ENCODE assay signal across 20 cellular contexts in the genomic region with DNA sequence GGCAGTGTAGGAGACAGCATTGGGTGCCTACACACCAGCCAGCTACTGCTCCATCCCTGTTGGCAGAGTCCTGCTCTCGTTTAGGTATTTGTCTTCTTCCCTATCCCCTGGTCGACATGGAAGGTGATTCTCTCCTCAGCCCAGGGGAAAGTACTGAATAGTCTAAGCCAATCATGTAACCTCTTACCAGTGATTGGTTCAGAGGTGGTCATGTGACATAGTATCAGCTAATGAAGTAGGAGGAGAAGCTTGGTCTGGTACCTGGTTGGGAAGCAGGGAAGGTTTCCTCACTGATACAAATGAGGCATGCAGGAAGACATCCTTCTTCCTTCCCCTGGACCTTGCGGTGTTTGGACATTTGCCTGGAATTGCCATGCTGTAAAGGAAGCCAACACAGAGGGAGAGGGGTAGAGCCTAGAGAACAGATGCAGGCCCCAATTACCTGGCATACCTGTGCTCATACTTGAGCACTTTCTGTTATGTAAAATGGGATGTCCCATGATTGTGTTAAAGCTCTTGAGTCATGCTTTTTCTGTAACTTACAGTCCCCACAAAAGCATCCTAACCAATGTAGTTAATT.
"Had no signal": no experiment of that assay in that cellular context is flagged by ENCODE, and none has a peak within 500 bp of the region (broad histone marks: within the 10 kb centered on the region; RNA-seq: fewer than 3 reads in every experiment).

No MANE protein-coding gene starts in this region.

- H3K4me1 ChIP-seq: left ventricle myocardium inferior, right atrium auricular region, right lobe of liver, transverse colon, upper lobe of right lung had no signal

- H3K27me3 Mint-ChIP-seq: naive thymus-derived CD4-positive, alpha-beta T cell; natural killer cell treated with Interleukin-12 subunit alpha and Interleukin-12 subunit beta and Interleukin-15 and Interleukin-18, amount 100 ng/mL, for 72 hours; stimulated activated naive B cell treated with anti-CD40 and anti-IgM and Interleukin-4, amounts not matched to agents 10 μg/mL and 1 μg/mL and 100 μg/mL, for 72 hours; stimulated activated naive CD8-positive, alpha-beta T cell treated with anti-CD3 and anti-CD28 coated beads, Interleukin-15, Interleukin-2, amounts not matched to agents 100 ng/mL and 50 ng/mL, for 24 hours had no signal

- H3K9me3 ChIP-seq: left ventricle myocardium inferior, mucosa of descending colon, ovary, right atrium auricular region, right lobe of liver, transverse colon, upper lobe of right lung had no signal

- H3K36me3 ChIP-seq: left ventricle myocardium inferior, ovary, right atrium auricular region, right lobe of liver, transverse colon, upper lobe of right lung had no signal

- ATAC-seq: mucosa of descending colon; naive thymus-derived CD4-positive, alpha-beta T cell; natural killer cell treated with Interleukin-12 subunit alpha and Interleukin-12 subunit beta and Interleukin-15 and Interleukin-18, amount 100 ng/mL, for 72 hours; right lobe of liver; stimulated activated naive B cell treated with anti-CD40 and anti-IgM and Interleukin-4, amounts not matched to agents 10 μg/mL and 1 μg/mL and 100 μg/mL, for 72 hours; upper lobe of right lung had no signal

- H3K4me3 Mint-ChIP-seq: immature natural killer cell; naive thymus-derived CD4-positive, alpha-beta T cell; natural killer cell treated with Interleukin-12 subunit alpha and Interleukin-12 subunit beta and Interleukin-15 and Interleukin-18, amount 100 ng/mL, for 72 hours; stimulated activated naive B cell treated with anti-CD40 and anti-IgM and Interleukin-4, amounts not matched to agents 10 μg/mL and 1 μg/mL and 100 μg/mL, for 72 hours; stimulated activated naive CD8-positive, alpha-beta T cell treated with anti-CD3 and anti-CD28 coated beads, Interleukin-15, Interleukin-2, amounts not matched to agents 100 ng/mL and 50 ng/mL, for 24 hours had no signal

- H3K36me3 Mint-ChIP-seq: natural killer cell treated with Interleukin-12 subunit alpha and Interleukin-12 subunit beta and Interleukin-15 and Interleukin-18, amount 100 ng/mL, for 72 hours; stimulated activated naive B cell treated with anti-CD40 and anti-IgM and Interleukin-4, amounts not matched to agents 10 μg/mL and 1 μg/mL and 100 μg/mL, for 72 hours had no signal

- H3K4me3 ChIP-seq: left ventricle myocardium inferior, lung, mucosa of descending colon, ovary, right atrium auricular region, right lobe of liver, smooth muscle cell, transverse colon, upper lobe of right lung had no signal

- H3K27ac ChIP-seq: left ventricle myocardium inferior, ovary, right atrium auricular region, right lobe of liver, transverse colon, upper lobe of right lung had no signal

- H3K27ac Mint-ChIP-seq: immature natural killer cell; naive thymus-derived CD4-positive, alpha-beta T cell; progenitor cell of endocrine pancreas; stimulated activated naive B cell treated with anti-CD40 and anti-IgM and Interleukin-4, amounts not matched to agents 10 μg/mL and 1 μg/mL and 100 μg/mL, for 72 hours; stimulated activated naive CD8-positive, alpha-beta T cell treated with anti-CD3 and anti-CD28 coated beads, Interleukin-15, Interleukin-2, amounts not matched to agents 100 ng/mL and 50 ng/mL, for 24 hours had no signal

- H3K9me3 Mint-ChIP-seq: immature natural killer cell; natural killer cell treated with Interleukin-12 subunit alpha and Interleukin-12 subunit beta and Interleukin-15 and Interleukin-18, amount 100 ng/mL, for 72 hours; stimulated activated naive CD8-positive, alpha-beta T cell treated with anti-CD3 and anti-CD28 coated beads, Interleukin-15, Interleukin-2, amounts not matched to agents 100 ng/mL and 50 ng/mL, for 24 hours had no signal

- DNase-seq: immature natural killer cell; left ventricle myocardium inferior; midbrain; mucosa of descending colon; naive thymus-derived CD4-positive, alpha-beta T cell; ovary; right lobe of liver; stimulated activated CD4-positive, alpha-beta T cell treated with anti-CD3 and anti-CD28 coated beads, Interleukin-1b, Interleukin-23, amount 100 ng/mL, for 48 hours; stimulated activated CD4-positive, alpha-beta T cell treated with anti-CD3 and anti-CD28 coated beads, Interleukin-2, amount 100 ng/mL, for 48 hours; stimulated activated CD4-positive, alpha-beta T cell treated with anti-CD3 and anti-CD28 coated beads, Interleukin-4, amount 100 ng/mL, for 4 hours; stimulated activated CD8-positive, alpha-beta memory T cell treated with anti-CD3 and anti-CD28 coated beads, Interleukin-4, amount 100 ng/mL, for 48 hours; stimulated activated naive B cell treated with anti-CD40 and anti-IgM and Interleukin-4, amounts not matched to agents 10 μg/mL and 1 μg/mL and 100 μg/mL, for 72 hours; transverse colon; upper lobe of right lung had no signal

- H3K27me3 ChIP-seq: ovary, right atrium auricular region, right lobe of liver, transverse colon, upper lobe of right lung had no signal

- H3K4me1 Mint-ChIP-seq: immature natural killer cell had no signal
